In the genomic region with DNA sequence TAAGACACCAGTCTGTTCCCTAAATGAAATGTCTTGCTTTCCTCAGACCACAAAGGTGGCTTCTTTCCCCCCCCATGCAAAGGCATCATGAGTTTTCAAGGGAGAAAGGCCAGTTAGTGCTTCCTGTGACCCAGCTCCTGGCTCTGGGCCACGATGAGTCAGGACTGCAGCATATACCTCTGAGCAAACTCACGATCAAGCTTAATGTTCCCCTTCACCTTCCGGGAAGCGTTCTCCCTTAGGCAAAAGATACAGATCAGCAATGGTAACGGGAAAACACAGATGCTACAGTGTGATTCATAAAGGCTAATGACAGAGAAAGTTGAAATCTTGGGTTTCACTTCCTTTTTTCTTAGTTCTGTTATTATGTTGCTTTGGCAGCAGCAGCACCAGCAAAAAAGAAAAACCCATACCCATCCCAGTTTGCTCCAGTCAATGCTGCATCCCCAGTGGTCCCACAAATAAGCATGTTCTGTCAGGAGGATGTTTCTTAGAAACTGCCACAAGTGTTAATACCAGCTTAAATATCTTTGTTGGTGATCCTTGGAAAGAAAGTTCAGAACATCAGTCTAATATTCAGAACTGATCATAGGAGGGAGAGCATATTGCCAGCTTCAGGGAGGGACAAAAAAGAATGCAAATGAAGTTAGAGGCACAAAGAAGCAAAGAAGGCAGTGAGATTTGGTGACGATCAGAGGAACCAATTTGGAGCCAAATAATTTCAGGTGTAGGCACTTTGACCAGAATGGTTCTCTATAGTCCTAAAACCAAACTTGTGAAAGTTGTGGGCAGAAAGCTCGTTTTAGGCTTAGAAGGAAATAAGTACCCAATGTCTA, we compare ENCODE assay signal across 8 cellular contexts.
DNase-seq lines count a peak whose midpoint lies in the region; ATAC-seq lines count a peak whose summit lies in the region.

No MANE protein-coding gene starts in this region.

- peaks cover 15% of the 10 kb centered on the region for H3K9me3 ChIP-seq in BLaER1

- peaks cover 67% of the 10 kb centered on the region for H3K36me3 ChIP-seq in BLaER1

- no peaks in the 10 kb centered on the region for H4K20me1 ChIP-seq in BLaER1

- peak overlapping the region; percentile 62 for H3K4me2 ChIP-seq in BLaER1

- H3K4me1 ChIP-seq in BLaER1 = peaks cover 16% of the 10 kb centered on the region

- no peak overlapping the region for H3K9ac ChIP-seq in BLaER1

- no peaks in the 10 kb centered on the region for H3K27me3 ChIP-seq in BLaER1

- ATAC-seq in GM19351 (IDR thresholded peaks at IDR 0.05; ENCODE audit: unreplicated experiment) = peak; percentile 97
- ATAC-seq in HG03342 (IDR thresholded peaks at IDR 0.05; ENCODE audit: unreplicated experiment) = peak; percentile 87

- DNase-seq in SW 1271 (lab: John Stamatoyannopoulos, UW) = peak; percentile 42 to 78
- peak; percentile 56 for DNase-seq in glomerular visceral epithelial cell (ENCODE audit: extremely low spot score)
- peak; percentile 8 for DNase-seq in stimulated activated CD8-positive, alpha-beta memory T cell treated with anti-CD3 and anti-CD28 coated beads, Interleukin-12 subunit alpha, Interleukin-12 subunit beta, amount 100 ng/mL, for 24 hours (ENCODE audit: extremely low read depth)
- DNase-seq in NCI-H774 (lab: John Stamatoyannopoulos, UW) = no peak
- no peak for DNase-seq in NCI-H345 (lab: John Stamatoyannopoulos, UW)

- H3K4me3 ChIP-seq in BLaER1 = no peak overlapping the region

- H3K27ac ChIP-seq in BLaER1 = no peak overlapping the region

Comparison
In these comparisons a context has a peak if more than half of its experiments do, and no peak if none do; other contexts are left out.
1. DNase-seq: peak in SW 1271 (2 of 2), glomerular visceral epithelial cell (single experiment) and stimulated activated CD8-positive, alpha-beta memory T cell treated with anti-CD3 and anti-CD28 coated beads, Interleukin-12 subunit alpha, Interleukin-12 subunit beta, amount 100 ng/mL, for 24 hours (single experiment); none in NCI-H774 (single experiment) and NCI-H345 (single experiment).